Comparison of ENCODE assay signal across 22 cellular contexts in the genomic region with DNA sequence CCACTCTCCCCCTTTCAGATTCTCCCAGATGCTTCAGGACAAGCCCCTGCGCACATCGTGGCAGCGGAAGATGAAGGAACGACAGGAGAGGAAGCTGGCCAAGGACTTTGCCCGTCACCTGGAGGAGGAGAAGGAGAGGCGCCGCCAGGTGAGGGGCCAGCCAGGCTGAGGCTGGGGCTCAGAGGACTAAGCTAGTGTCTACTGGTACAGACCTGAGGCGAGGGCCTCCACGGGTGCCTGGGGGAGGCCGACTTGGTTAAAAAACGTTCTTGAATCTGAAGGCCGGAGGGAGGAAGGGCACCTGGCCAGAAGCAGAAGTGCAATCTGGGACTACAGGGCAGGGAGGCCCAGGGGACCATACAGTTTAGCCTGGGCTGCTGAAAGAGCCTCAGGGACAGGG. TPM values are rescaled to one million over a fixed set of nuclear protein-coding genes. Genes with fewer than 3 reads are reported as not detected.
A peak's percentile ranks its signal among the peaks of the same experiment; 100 is the strongest.
DNase-seq lines count a peak whose midpoint lies in the region; ATAC-seq and TF ChIP-seq lines count a peak whose summit lies in the region.
"Had no signal": no experiment of that assay in that cellular context is flagged by ENCODE, and none has a peak within 500 bp of the region (broad histone marks: within the 10 kb centered on the region; RNA-seq: fewer than 3 reads in every experiment).

No MANE protein-coding gene starts in this region.

- H3K36me3 ChIP-seq in BLaER1 (peaks cover 62% of the 10 kb centered on the region), Loucy (ENCODE audit: insufficient read depth, low read length) (peaks cover 20% of the 10 kb centered on the region; the same call in 1 of the 2 replicates), duodenal mucosa (ENCODE audit: control insufficient read depth in 1 of 2, insufficient read depth in 2 of 2, low read length in 2 of 2) (peaks cover 9 to 40% of the 10 kb centered on the region in 2 donors)

- no peak for TF ChIP-seq CTCF in Loucy (conservative IDR thresholded peaks at IDR 0.05; ENCODE audit: low read length)

- no peaks in the 10 kb centered on the region for H3K9me3 Mint-ChIP-seq in activated naive CD8-positive, alpha-beta T cell (ENCODE audit: low read depth)
- H3K9me3 Mint-ChIP-seq in activated naive CD8-positive, alpha-beta T cell treated with anti-CD3 and anti-CD28 coated beads for 36 hours, result no peaks in the 10 kb centered on the region
- H3K9me3 Mint-ChIP-seq: CD4-positive, alpha-beta memory T cell; GM23338; H9 had no signal

- H3K4me1 ChIP-seq in BLaER1 (peaks cover 66% of the 10 kb centered on the region), Loucy (ENCODE audit: insufficient read depth, low read length, poor library complexity, severe bottlenecking) (peaks cover 62% of the 10 kb centered on the region), duodenal mucosa (ENCODE audit: control insufficient read depth in 1 of 2, insufficient read depth in 2 of 2, low read length in 2 of 2) (peaks cover 35 to 59% of the 10 kb centered on the region in 2 donors)

- H4K20me1 ChIP-seq in BLaER1, result peaks cover 67% of the 10 kb centered on the region
- H4K20me1 ChIP-seq in Loucy (ENCODE audit: insufficient read depth, low read length, poor library complexity, severe bottlenecking), result no peaks in the 10 kb centered on the region

- H3K4me2 ChIP-seq in BLaER1 (peak overlapping the region; percentile 80), Loucy (ENCODE audit: low read depth, low read length, poor library complexity, severe bottlenecking) (peak overlapping the region; percentile 67)
- H3K4me2 ChIP-seq: GM23338 had no signal

- peaks cover 78% of the 10 kb centered on the region for H3K79me2 ChIP-seq in Loucy (ENCODE audit: insufficient read depth, low read length)

- H3K27me3 Mint-ChIP-seq in activated naive CD8-positive, alpha-beta T cell, result no peaks in the 10 kb centered on the region
- no peaks in the 10 kb centered on the region for H3K27me3 Mint-ChIP-seq in activated naive CD8-positive, alpha-beta T cell treated with anti-CD3 and anti-CD28 coated beads for 36 hours
- H3K27me3 Mint-ChIP-seq: B cell; CD4-positive, alpha-beta memory T cell had no signal

- DNase-seq in activated naive CD8-positive, alpha-beta T cell treated with anti-CD3 and anti-CD28 coated beads for 36 hours, result no peak
- DNase-seq: C1 segment of cervical spinal cord; Calu3; CD4-positive, alpha-beta memory T cell; COR-L47; DMS53; DMS79 treated with DMSO at 0.1 percent for 48 hours; H9 had no signal

- H3K4me3 ChIP-seq in BLaER1 (peak overlapping the region; percentile 12; the same call in 1 of the 2 replicates), Loucy (ENCODE audit: low read length, poor library complexity, severe bottlenecking) (no peak overlapping the region), duodenal mucosa (ENCODE audit: low read depth in 1 of 2, low read length in 2 of 2) (no peak overlapping the region)
- H3K4me3 ChIP-seq: GM23338 had no signal

- H3K36me3 Mint-ChIP-seq in activated naive CD8-positive, alpha-beta T cell, result peaks cover 17% of the 10 kb centered on the region
- H3K36me3 Mint-ChIP-seq in activated naive CD8-positive, alpha-beta T cell treated with anti-CD3 and anti-CD28 coated beads for 36 hours, result peaks cover 48% of the 10 kb centered on the region

- no peak overlapping the region for H3K4me3 Mint-ChIP-seq in activated naive CD8-positive, alpha-beta T cell
- H3K4me3 Mint-ChIP-seq in activated naive CD8-positive, alpha-beta T cell treated with anti-CD3 and anti-CD28 coated beads for 36 hours, result no peak overlapping the region
- H3K4me3 Mint-ChIP-seq: B cell; CD4-positive, alpha-beta memory T cell; GM23338; H9 had no signal

- H3K27ac ChIP-seq in BLaER1, result peak overlapping the region; percentile 79
- no peak overlapping the region for H3K27ac ChIP-seq in duodenal mucosa (ENCODE audit: low read depth, low read length)
- H3K27ac ChIP-seq: 22Rv1 had no signal

- H3K4me1 Mint-ChIP-seq in activated naive CD8-positive, alpha-beta T cell (ENCODE audit: low read depth), result peaks cover 23% of the 10 kb centered on the region
- H3K4me1 Mint-ChIP-seq in activated naive CD8-positive, alpha-beta T cell treated with anti-CD3 and anti-CD28 coated beads for 36 hours, result peaks cover 28% of the 10 kb centered on the region

- no peaks in the 10 kb centered on the region for H3F3A ChIP-seq in Loucy (ENCODE audit: low read depth)

- H3K27me3 ChIP-seq in BLaER1 (no peaks in the 10 kb centered on the region), Loucy (ENCODE audit: insufficient read depth, low read length, poor library complexity, severe bottlenecking) (no peaks in the 10 kb centered on the region), duodenal mucosa (ENCODE audit: control insufficient read depth in 1 of 2, insufficient read depth in 2 of 2, low read length in 2 of 2) (no peaks in the 10 kb centered on the region)

- H3K9me2 ChIP-seq in Loucy (replicated peaks; ENCODE audit: low read depth, low read length), result no peaks in the 10 kb centered on the region

- ATAC-seq in GM21423 (IDR thresholded peaks at IDR 0.05; ENCODE audit: unreplicated experiment) (no peak), HG03108 (IDR thresholded peaks at IDR 0.05; ENCODE audit: unreplicated experiment) (no peak), HG03469 (IDR thresholded peaks at IDR 0.05; ENCODE audit: unreplicated experiment) (no peak)
- ATAC-seq: GM23338, HCT116 had no signal

- H3K9me3 ChIP-seq in BLaER1 (peaks cover 8% of the 10 kb centered on the region; the same call in 1 of the 2 replicates), Loucy (ENCODE audit: insufficient read depth, low read depth, low read length) (no peaks in the 10 kb centered on the region), duodenal mucosa (ENCODE audit: control insufficient read depth in 1 of 2, low read length in 2 of 2) (no peaks in the 10 kb centered on the region)

- H3K9ac ChIP-seq in BLaER1, result peak overlapping the region; percentile 73
- H3K9ac ChIP-seq in Loucy (ENCODE audit: low read depth, low read length, poor library complexity, severe bottlenecking), result peak overlapping the region; percentile 54
- H3K9ac ChIP-seq in duodenal mucosa (ENCODE audit: low read depth in 1 of 2, low read length in 2 of 2), result peak overlapping the region; percentile 19 to 25

- H2AFZ ChIP-seq in Loucy (ENCODE audit: low read length), result no peak overlapping the region
- H2AFZ ChIP-seq: GM23338 had no signal

- peak overlapping the region; percentile 50 for H3K27ac Mint-ChIP-seq in activated naive CD8-positive, alpha-beta T cell
- H3K27ac Mint-ChIP-seq in activated naive CD8-positive, alpha-beta T cell treated with anti-CD3 and anti-CD28 coated beads for 36 hours, result no peak overlapping the region
- H3K27ac Mint-ChIP-seq: B cell, GM23338 had no signal

RNA-seq across cellular contexts. Expression of gene CCDC86, which starts 6.0 kb away (rescaled TPM):
- total RNA-seq in activated naive CD8-positive, alpha-beta T cell treated with anti-CD3 and anti-CD28 coated beads for 36 hours, result 10 to 100 TPM; 94.4 to 96.3 TPM

RNA-seq across cellular contexts. Expression of gene PTGDR2, which starts 7.8 kb away (rescaled TPM):
- under 1 TPM; 0.12 to 0.16 TPM for total RNA-seq in activated naive CD8-positive, alpha-beta T cell treated with anti-CD3 and anti-CD28 coated beads for 36 hours
- total RNA-seq: B cell, G401, H4, H9 had no signal

RNA-seq across cellular contexts. Expression of gene ZP1, which starts 19.4 kb away (rescaled TPM):
- not detected for total RNA-seq in activated naive CD8-positive, alpha-beta T cell treated with anti-CD3 and anti-CD28 coated beads for 36 hours
- total RNA-seq: B cell, Calu3, Daoy, G401, GM23338, H9 had no signal

RNA-seq across cellular contexts. Expression of gene PRPF19, which starts 58.5 kb away (rescaled TPM):
- 100 to 1,000 TPM; 209 to 213 TPM for total RNA-seq in activated naive CD8-positive, alpha-beta T cell treated with anti-CD3 and anti-CD28 coated beads for 36 hours

Comparison
In these comparisons a context has a peak if more than half of its experiments do, and no peak if none do; other contexts are left out.
1. H3K9ac ChIP-seq: peak in every context shown above with its lines; median percentile 73 in BLaER1; 54 in Loucy; 22 in duodenal mucosa.